Comparison of ENCODE assay signal across 18 cellular contexts in the genomic region with DNA sequence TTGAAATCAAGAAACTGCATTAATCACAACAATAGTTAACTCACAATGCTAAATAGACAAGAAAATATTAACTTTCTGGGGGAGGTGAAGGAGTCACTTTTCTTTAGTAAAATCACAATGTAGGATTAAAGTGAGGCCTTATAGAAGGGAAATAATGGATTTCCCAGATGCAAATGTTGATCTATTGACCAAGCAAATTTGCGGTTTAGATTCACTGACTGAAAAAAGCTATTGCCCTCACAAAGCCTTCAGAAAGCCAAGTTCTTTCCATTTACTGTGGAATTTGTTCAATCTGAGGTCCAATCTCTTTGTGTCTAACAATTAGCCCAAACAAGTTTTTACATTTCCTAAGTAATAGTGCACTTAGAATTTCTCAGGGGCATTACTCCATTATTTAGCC.
DNase-seq lines count a peak whose midpoint lies in the region; ATAC-seq and TF ChIP-seq lines count a peak whose summit lies in the region.
"Had no signal": no experiment of that assay in that cellular context is flagged by ENCODE, and none has a peak within 500 bp of the region (broad histone marks: within the 10 kb centered on the region; RNA-seq: fewer than 3 reads in every experiment).

No MANE protein-coding gene starts in this region.

- no peak overlapping the region for H3K4me2 ChIP-seq in PC-3 (ENCODE audit: low read length)
- H3K4me2 ChIP-seq: A549; BLaER1 treated with 17β-estradiol and CSF1 and Interleukin-3, amounts not matched to agents 10 nM and 100 nM had no signal

- H3K4me3 Mint-ChIP-seq in nephron = no peak overlapping the region
- no peak overlapping the region for H3K4me3 Mint-ChIP-seq in naive thymus-derived CD4-positive, alpha-beta T cell
- H3K4me3 Mint-ChIP-seq: B cell; CD4-positive, alpha-beta T cell; CD8-positive, alpha-beta T cell had no signal

- DNase-seq in NCI-H526 (lab: John Stamatoyannopoulos, UW) (peak; percentile 7 to 44), PC-3 (no peak), GM19238 (ENCODE audit: insufficient read length, low spot score) (no peak), NCI-H1694 treated with DMSO at 0.1 percent for 48 hours (lab: John Stamatoyannopoulos, UW) (no peak)
- DNase-seq in naive thymus-derived CD4-positive, alpha-beta T cell = no peak
- DNase-seq: AML-193; Caco-2; Calu3; CD4-positive, alpha-beta T cell; CD8-positive, alpha-beta T cell; DMS79 treated with DMSO at 0.1 percent for 48 hours; GF-D8 had no signal

- no peaks in the 10 kb centered on the region for H3K9me2 ChIP-seq in PC-3 (replicated peaks; ENCODE audit: low read length)

- H3K27ac Mint-ChIP-seq in nephron = peak overlapping the region; percentile 7 to 31 (median 19)
- H3K27ac Mint-ChIP-seq in naive thymus-derived CD4-positive, alpha-beta T cell = no peak overlapping the region
- H3K27ac Mint-ChIP-seq: B cell; CD4-positive, alpha-beta T cell; CD8-positive, alpha-beta T cell had no signal

- no peaks in the 10 kb centered on the region for H3F3A ChIP-seq in PC-3 (ENCODE audit: low read length, unreplicated experiment)

- H3K4me1 Mint-ChIP-seq in nephron = peaks cover under 1% of the 10 kb centered on the region
- no peaks in the 10 kb centered on the region for H3K4me1 Mint-ChIP-seq in naive thymus-derived CD4-positive, alpha-beta T cell
- H3K4me1 Mint-ChIP-seq: B cell had no signal

- peaks cover 11% of the 10 kb centered on the region; the same call in 1 of the 2 replicates for H3K9me3 ChIP-seq in PC-3 (ENCODE audit: low read length)
- no peaks in the 10 kb centered on the region for H3K9me3 ChIP-seq in naive thymus-derived CD4-positive, alpha-beta T cell (ENCODE audit: control insufficient read depth in 2 of 3, low read length in 3 of 3)
- H3K9me3 ChIP-seq: A549, Caco-2 had no signal

- CTCF ChIA-PET in PC-3 (lab: Charles Lee) = no interaction called here
- CTCF ChIA-PET in naive thymus-derived CD4-positive, alpha-beta T cell (lab: Charles Lee) = no interaction called here

- H3K36me3 ChIP-seq in PC-3 (ENCODE audit: low read depth, low read length) = no peaks in the 10 kb centered on the region; the same call in 1 of the 2 replicates
- H3K36me3 ChIP-seq in naive thymus-derived CD4-positive, alpha-beta T cell (ENCODE audit: control insufficient read depth in 2 of 3, insufficient read depth in 3 of 3, low read length in 3 of 3) = no peaks in the 10 kb centered on the region
- H3K36me3 ChIP-seq: BLaER1 treated with 17β-estradiol and CSF1 and Interleukin-3, amounts not matched to agents 10 nM and 100 nM had no signal

- POLR2A ChIA-PET in PC-3 (lab: Charles Lee; ENCODE audit: unreplicated experiment) = no interaction called here
- POLR2A ChIA-PET in naive thymus-derived CD4-positive, alpha-beta T cell (lab: Charles Lee) = no interaction called here

- TF ChIP-seq CTCF in PC-3 (conservative IDR thresholded peaks at IDR 0.05; ENCODE audit: low read depth, low read length) (no peak), nephron (IDR thresholded peaks at IDR 0.05; ENCODE audit: unreplicated experiment in 3 of 3) (no peak)

- no peaks in the 10 kb centered on the region for H3K27me3 Mint-ChIP-seq in nephron (ENCODE audit: low read depth)
- H3K27me3 Mint-ChIP-seq in naive thymus-derived CD4-positive, alpha-beta T cell = no peaks in the 10 kb centered on the region
- H3K27me3 Mint-ChIP-seq: B cell; CD4-positive, alpha-beta T cell had no signal

- ATAC-seq in PC-3 = no peak
- no peak for ATAC-seq in naive thymus-derived CD4-positive, alpha-beta T cell
- ATAC-seq: A549; CD8-positive, alpha-beta T cell had no signal

- H3K4me1 ChIP-seq in PC-3 (ENCODE audit: insufficient read depth, low read length) = no peaks in the 10 kb centered on the region
- no peaks in the 10 kb centered on the region for H3K4me1 ChIP-seq in naive thymus-derived CD4-positive, alpha-beta T cell (ENCODE audit: control insufficient read depth in 2 of 2, insufficient read depth in 2 of 2, low read length in 2 of 2)
- H3K4me1 ChIP-seq: A549; BLaER1 treated with 17β-estradiol and CSF1 and Interleukin-3, amounts not matched to agents 10 nM and 100 nM; Caco-2 had no signal

- BruUV-seq in PC-3 (replicated peaks; lab: Mats Ljungman, UMichigan) = no TSS peak

- no peak overlapping the region for H3K27ac ChIP-seq in PC-3 (ENCODE audit: low read length)
- H3K27ac ChIP-seq in naive thymus-derived CD4-positive, alpha-beta T cell (ENCODE audit: low read depth, low read length) = no peak overlapping the region
- H3K27ac ChIP-seq: 22Rv1; A549; BLaER1 treated with 17β-estradiol and CSF1 and Interleukin-3, amounts not matched to agents 10 nM and 100 nM; C4-2B had no signal

- H4K20me1 ChIP-seq in PC-3 (ENCODE audit: low read length) = no peaks in the 10 kb centered on the region
- H4K20me1 ChIP-seq: BLaER1 treated with 17β-estradiol and CSF1 and Interleukin-3, amounts not matched to agents 10 nM and 100 nM had no signal

- peaks cover 13% of the 10 kb centered on the region for H3K9me3 Mint-ChIP-seq in nephron
- H3K9me3 Mint-ChIP-seq in naive thymus-derived CD4-positive, alpha-beta T cell = peaks cover 2 to 22% (median 10%) of the 10 kb centered on the region in 11 donors

- H3K79me2 ChIP-seq in PC-3 (ENCODE audit: low read length) = no peaks in the 10 kb centered on the region

- no peaks in the 10 kb centered on the region for H3K27me3 ChIP-seq in PC-3 (ENCODE audit: low read length)
- no peaks in the 10 kb centered on the region for H3K27me3 ChIP-seq in naive thymus-derived CD4-positive, alpha-beta T cell (ENCODE audit: control insufficient read depth in 2 of 2, insufficient read depth in 2 of 2, low read length in 2 of 2)
- H3K27me3 ChIP-seq: BLaER1 treated with 17β-estradiol and CSF1 and Interleukin-3, amounts not matched to agents 10 nM and 100 nM had no signal

- intact Hi-C loops in PC-3 (cut with micrococcal nuclease) = no loop called here
- intact Hi-C loops in naive thymus-derived CD4-positive, alpha-beta T cell (cut with micrococcal nuclease) = no loop called here

- no peaks in the 10 kb centered on the region for H3K36me3 Mint-ChIP-seq in nephron (ENCODE audit: low read depth)
- no peaks in the 10 kb centered on the region for H3K36me3 Mint-ChIP-seq in naive thymus-derived CD4-positive, alpha-beta T cell
- H3K36me3 Mint-ChIP-seq: CD8-positive, alpha-beta T cell had no signal

- H3K9ac ChIP-seq in PC-3 (ENCODE audit: low read length) = no peak overlapping the region
- H3K9ac ChIP-seq: BLaER1 treated with 17β-estradiol and CSF1 and Interleukin-3, amounts not matched to agents 10 nM and 100 nM had no signal

- H3K4me3 ChIP-seq in PC-3 (ENCODE audit: low read length) = no peak overlapping the region
- H3K4me3 ChIP-seq in naive thymus-derived CD4-positive, alpha-beta T cell (ENCODE audit: low read length) = no peak overlapping the region
- H3K4me3 ChIP-seq: A549; BLaER1 treated with 17β-estradiol and CSF1 and Interleukin-3, amounts not matched to agents 10 nM and 100 nM had no signal

- H2AFZ ChIP-seq in PC-3 (ENCODE audit: low read length) = peak overlapping the region; percentile 4; the same call in 1 of the 2 replicates

Comparison
In these comparisons a context has a peak if more than half of its experiments do, and no peak if none do; other contexts are left out.
1. DNase-seq: peak in NCI-H526 (2 of 2); none in PC-3 (single experiment), GM19238 (single experiment), naive thymus-derived CD4-positive, alpha-beta T cell (0 of 9) and NCI-H1694 treated with DMSO at 0.1 percent for 48 hours (single experiment).
2. H3K27ac Mint-ChIP-seq: peak in nephron (3 of 3); none in naive thymus-derived CD4-positive, alpha-beta T cell (0 of 9).